Comparison of ENCODE assay signal across 8 cellular contexts in genomic region chr14:22918809-22919600, GRCh38. TPM values are rescaled to one million over a fixed set of nuclear protein-coding genes. Genes with fewer than 3 reads are reported as not detected.
A peak's percentile ranks its signal among the peaks of the same experiment; 100 is the strongest.
DNase-seq lines count a peak whose midpoint lies in the region; ATAC-seq and TF ChIP-seq lines count a peak whose summit lies in the region.

Gene RBM23, minus strand, starts transcription at chr14:22919149.

- H3K9me3 ChIP-seq in A673 (ENCODE audit: low read depth, low read length, poor library complexity, severe bottlenecking) = no peaks in the 10 kb centered on the region
- H3K9me3 ChIP-seq in breast epithelium = no peaks in the 10 kb centered on the region
- peaks cover 2% of the 10 kb centered on the region for H3K9me3 ChIP-seq in iPS-18c (ENCODE audit: control insufficient read depth, insufficient read depth, low read length)
- H3K9me3 ChIP-seq in skeletal muscle tissue (ENCODE audit: control insufficient read depth in 3 of 3, low read length in 3 of 3) = no peaks in the 10 kb centered on the region

- BruUV-seq in A673 (replicated peaks; lab: Mats Ljungman, UMichigan) = no TSS peak

- intact Hi-C loops in A673 (cut with micrococcal nuclease; ENCODE audit: unreplicated experiment) (no loop called here), breast epithelium (cut with DNase I; ENCODE audit: low total_unique reads) (no loop called here)

- H3K27me3 ChIP-seq in A673 (replicated peaks; ENCODE audit: insufficient read depth, low read depth, low read length, poor library complexity) (no peaks in the 10 kb centered on the region), breast epithelium (no peaks in the 10 kb centered on the region), skeletal muscle tissue (ENCODE audit: control insufficient read depth in 3 of 3, insufficient read depth in 3 of 3, low read length in 3 of 3) (no peaks in the 10 kb centered on the region)

- H3K4me3 ChIP-seq in A673 (ENCODE audit: low read depth, low read length, poor library complexity, severe bottlenecking) = peak within 1 kb of the TSS; percentile 78
- H3K4me3 ChIP-seq in breast epithelium = peak within 1 kb of the TSS; percentile 77 to 82 (median 77)
- peak within 1 kb of the TSS; percentile 96 for H3K4me3 ChIP-seq in iPS-18c (ENCODE audit: insufficient read depth, low read depth, low read length)
- peak within 1 kb of the TSS; percentile 83 to 97 (median 97) for H3K4me3 ChIP-seq in skeletal muscle tissue (ENCODE audit: low read length in 3 of 3)

- peak within 1 kb of the TSS; percentile 97 to 100 (median 98) for H3K9ac ChIP-seq in skeletal muscle tissue (ENCODE audit: low read depth in 1 of 3, low read length in 3 of 3)

- H3K27ac ChIP-seq in A673 (ENCODE audit: low read depth, low read length, poor library complexity, severe bottlenecking) (peak within 1 kb of the TSS; percentile 97), VCaP (peak within 1 kb of the TSS; percentile 85), breast epithelium (peak within 1 kb of the TSS; percentile 91 to 97), skeletal muscle tissue (ENCODE audit: low read depth, low read length) (peak within 1 kb of the TSS; percentile 99)

- TF ChIP-seq CTCF in A673 (conservative IDR thresholded peaks at IDR 0.05; ENCODE audit: low read depth, low read length) (no peak), VCaP (conservative IDR thresholded peaks at IDR 0.05) (no peak), breast epithelium (IDR thresholded peaks at IDR 0.05) (peak in 2 of 3 donors; percentile 9 to 22)

- POLR2A ChIA-PET in A673 (lab: Charles Lee; ENCODE audit: low non-redundant PET) = interaction anchor here (0.5 kb wide), 1 partner anchor 9 kb away, joined by 14 read pairs; no protein-coding TSS in a partner anchor

- H3K36me3 ChIP-seq in A673 (ENCODE audit: insufficient read depth, low read length, poor library complexity, severe bottlenecking) = peaks cover 57% of the 10 kb centered on the region
- peaks cover 6% of the 10 kb centered on the region for H3K36me3 ChIP-seq in breast epithelium
- peaks cover 27 to 36% (median 31%) of the 10 kb centered on the region in 3 donors for H3K36me3 ChIP-seq in skeletal muscle tissue (ENCODE audit: control insufficient read depth in 3 of 3, insufficient read depth in 3 of 3, low read length in 3 of 3)

- CTCF ChIA-PET in A673 (lab: Charles Lee) = interaction anchor here (1.1 kb wide), 1 partner anchor 19 kb away, joined by 10 read pairs; no protein-coding TSS in a partner anchor

- DNase-seq in A673 (ENCODE audit: low spot score) (peak; percentile 100), NCI-H2196 treated with DMSO at 0.1 percent for 48 hours (lab: John Stamatoyannopoulos, UW; ENCODE audit: unreplicated experiment) (peak; percentile 99), breast epithelium (ENCODE audit: low spot score in 2 of 2) (peak; percentile 100)

- ATAC-seq in GM18870 (IDR thresholded peaks at IDR 0.05; ENCODE audit: unreplicated experiment) (peak; percentile 93), HG03135 (IDR thresholded peaks at IDR 0.05; ENCODE audit: unreplicated experiment) (peak; percentile 90)

- TF ChIP-seq POLR2A in breast epithelium (IDR thresholded peaks at IDR 0.05) = peak; percentile 91

- H3K4me1 ChIP-seq in A673 (ENCODE audit: insufficient read depth, low read length, poor library complexity, severe bottlenecking) (peaks cover 26% of the 10 kb centered on the region), breast epithelium (peaks cover 0 to 5% of the 10 kb centered on the region in 2 donors), skeletal muscle tissue (ENCODE audit: control insufficient read depth in 3 of 3, insufficient read depth in 3 of 3, low read length in 3 of 3) (peaks cover 11 to 19% (median 11%) of the 10 kb centered on the region in 3 donors)

RNA-seq across cellular contexts. Expression of gene RBM23, which starts in this region (rescaled TPM):
- total RNA-seq in A673 (2021) (105 and 118 TPM in 2 replicates), breast epithelium (100 to 1,000 TPM in 2 of 3 donors, 10 to 100 TPM in 1; 85.5 to 194 (median 174) TPM), skeletal muscle tissue (66.8 TPM)

Comparison
In these comparisons a context has a peak if more than half of its experiments do, and no peak if none do; other contexts are left out.
1. Peak in every context shown above with its lines: DNase-seq, ATAC-seq, H3K4me3 ChIP-seq and H3K27ac ChIP-seq.
2. CTCF ChIP-seq: peak in breast epithelium (2 of 3); none in A673 (single experiment) and VCaP (single experiment).